In genomic region chr3:159848348-159849118, GRCh38 we compare ENCODE assay signal across 16 cellular contexts. TPM values are rescaled to one million over a fixed set of nuclear protein-coding genes. Genes with fewer than 3 reads are reported as not detected.
DNase-seq lines count a peak whose midpoint lies in the region; ATAC-seq lines count a peak whose summit lies in the region.
"Had no signal": no experiment of that assay in that cellular context is flagged by ENCODE, and none has a peak within 500 bp of the region (broad histone marks: within the 10 kb centered on the region; RNA-seq: fewer than 3 reads in every experiment).

No MANE protein-coding gene starts in this region.

- H3K27ac ChIP-seq in angular gyrus (ENCODE audit: low read depth, low read length) = peak overlapping the region; percentile 69
- H3K27ac ChIP-seq: colonic mucosa had no signal

- DNase-seq in DMS 273 (lab: John Stamatoyannopoulos, UW; ENCODE audit: unreplicated experiment) (peak; percentile 81), Right ventricle myocardium superior (no peak), occipital lobe (lab: John Stamatoyannopoulos, UW) (peak; percentile 57), DMS53 treated with DMSO at 0.1 percent for 48 hours (lab: John Stamatoyannopoulos, UW; ENCODE audit: unreplicated experiment) (no peak), retina (no peak)
- DNase-seq: colonic mucosa, EL, NCI-H1105, NCI-H2081 treated with DMSO at 0.1 percent for 48 hours, NCI-H69, RPMI8226, SK-N-SH had no signal

- intact Hi-C loops in Right ventricle myocardium superior (cut with DNase I) = no loop called here

- ATAC-seq in Right ventricle myocardium superior (ENCODE audit: poor library complexity) (peak; percentile 63), GM18907 (IDR thresholded peaks at IDR 0.05; ENCODE audit: unreplicated experiment) (no peak), GM18873 (IDR thresholded peaks at IDR 0.05; ENCODE audit: low FRiP score, unreplicated experiment) (no peak)
- ATAC-seq: GM23338 had no signal

RNA-seq across cellular contexts. Expression of gene SCHIP1, which starts 8.9 kb away (rescaled TPM):
- total RNA-seq in Right ventricle myocardium superior = 56.2 TPM
- 50.4 TPM for total RNA-seq in occipital lobe

Comparison
In these comparisons a context has a peak if more than half of its experiments do, and no peak if none do; other contexts are left out.
1. DNase-seq: peak in DMS 273 (single experiment) and occipital lobe (single experiment); none in Right ventricle myocardium superior (single experiment), DMS53 treated with DMSO at 0.1 percent for 48 hours (single experiment) and retina (single experiment).